Comparison of ENCODE assay signal across 18 cellular contexts in the genomic region with DNA sequence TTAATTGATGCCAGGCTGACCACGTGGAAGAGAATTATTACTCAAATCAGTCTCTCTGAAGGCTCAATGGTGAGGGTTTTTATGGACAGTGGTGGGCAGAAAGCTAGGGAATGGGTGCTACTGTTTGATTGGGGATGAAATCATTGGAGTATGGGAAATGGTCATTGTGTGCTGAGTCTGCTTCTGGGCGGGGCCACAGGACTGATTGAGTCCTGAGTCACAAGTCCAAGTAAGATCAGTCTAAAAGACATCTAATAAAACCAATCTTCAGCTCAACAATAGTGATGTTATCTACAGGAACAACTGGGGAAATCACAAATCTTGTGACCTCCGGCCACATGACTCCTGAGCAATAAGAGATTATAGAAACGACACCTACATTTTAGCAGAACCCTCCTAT.
DNase-seq lines count a peak whose midpoint lies in the region; ATAC-seq, FAIRE-seq and TF ChIP-seq lines count a peak whose summit lies in the region.
"Had no signal": no experiment of that assay in that cellular context is flagged by ENCODE, and none has a peak within 500 bp of the region (broad histone marks: within the 10 kb centered on the region; RNA-seq: fewer than 3 reads in every experiment).

No MANE protein-coding gene starts in this region.

- no peak for FAIRE-seq in small intestine (lab: Jason Lieb, UNC)
- FAIRE-seq: H54, HTR-8/SVneo had no signal

- H3K9me3 ChIP-seq in small intestine (ENCODE audit: control insufficient read depth, low read depth) (no peaks in the 10 kb centered on the region), upper lobe of right lung (no peaks in the 10 kb centered on the region)
- H3K9me3 ChIP-seq: BLaER1 had no signal

- H3K36me3 ChIP-seq in small intestine (ENCODE audit: control insufficient read depth in 2 of 2, insufficient read depth in 2 of 2, low read length in 2 of 2), result no peaks in the 10 kb centered on the region
- no peaks in the 10 kb centered on the region for H3K36me3 ChIP-seq in upper lobe of right lung
- H3K36me3 ChIP-seq: BLaER1 had no signal

- DNase-seq in ELR (ENCODE audit: low read depth), result peak; percentile 9
- peak; percentile 22 for DNase-seq in RKO (ENCODE audit: low spot score)
- peak; percentile 56 for DNase-seq in epithelial cell of esophagus (ENCODE audit: low read depth)
- DNase-seq in small intestine, result peak; percentile 13
- DNase-seq in upper lobe of right lung, result no peak
- DNase-seq in hepatic stellate cell (ENCODE audit: low spot score), result no peak
- DNase-seq in activated effector memory CD4-positive, alpha-beta T cell treated with anti-CD3 and anti-CD28 coated beads, Interleukin-2, amount 50 U/mL, for 16 hours, result no peak
- DNase-seq: 8988T; CD4-positive, alpha-beta memory T cell; DMS153; DMS79; GF-D8; GM23248; HCEC 1CT had no signal

- H3K4me3 ChIP-seq in epithelial cell of esophagus (ENCODE audit: low read length) (no peak overlapping the region), small intestine (ENCODE audit: low read depth in 1 of 2, low read length in 2 of 2) (no peak overlapping the region), upper lobe of right lung (no peak overlapping the region)
- H3K4me3 ChIP-seq: BLaER1, GM23248 had no signal

- TF ChIP-seq CTCF in epithelial cell of esophagus (IDR thresholded peaks at IDR 0.05; ENCODE audit: insufficient read depth, low read depth, low read length, missing control alignments) (no peak), upper lobe of right lung (IDR thresholded peaks at IDR 0.05) (no peak)

- WGBS in small intestine, 3 donors, result 51 to 73% (median 62%) methylated on average over 4 of the region's 4 CpGs

- no peak overlapping the region for H3K27ac ChIP-seq in small intestine (ENCODE audit: low read depth in 1 of 2, low read length in 1 of 2)
- no peak overlapping the region for H3K27ac ChIP-seq in upper lobe of right lung
- H3K27ac ChIP-seq: BLaER1, GM23248, HL-60 had no signal

- H3K4me1 ChIP-seq in small intestine (ENCODE audit: control insufficient read depth in 2 of 2, insufficient read depth in 1 of 2, low read depth in 1 of 2, low read length in 1 of 2), result no peaks in the 10 kb centered on the region
- no peaks in the 10 kb centered on the region for H3K4me1 ChIP-seq in upper lobe of right lung
- H3K4me1 ChIP-seq: BLaER1 had no signal

- ATAC-seq in upper lobe of right lung, result no peak

- intact Hi-C loops in upper lobe of right lung (cut with DNase I), result no loop called here

- H3K27me3 ChIP-seq in small intestine (ENCODE audit: control insufficient read depth in 2 of 2, insufficient read depth in 2 of 2, low read length in 2 of 2) (no peaks in the 10 kb centered on the region), upper lobe of right lung (no peaks in the 10 kb centered on the region)
- H3K27me3 ChIP-seq: BLaER1 had no signal

Comparison
In these comparisons a context has a peak if more than half of its experiments do, and no peak if none do; other contexts are left out.
1. DNase-seq: peak in ELR (single experiment), RKO (single experiment), epithelial cell of esophagus (single experiment) and small intestine (single experiment); none in upper lobe of right lung (single experiment), hepatic stellate cell (single experiment) and activated effector memory CD4-positive, alpha-beta T cell treated with anti-CD3 and anti-CD28 coated beads, Interleukin-2, amount 50 U/mL, for 16 hours (single experiment).